Comparison of ENCODE assay signal across 10 cellular contexts in the genomic region with DNA sequence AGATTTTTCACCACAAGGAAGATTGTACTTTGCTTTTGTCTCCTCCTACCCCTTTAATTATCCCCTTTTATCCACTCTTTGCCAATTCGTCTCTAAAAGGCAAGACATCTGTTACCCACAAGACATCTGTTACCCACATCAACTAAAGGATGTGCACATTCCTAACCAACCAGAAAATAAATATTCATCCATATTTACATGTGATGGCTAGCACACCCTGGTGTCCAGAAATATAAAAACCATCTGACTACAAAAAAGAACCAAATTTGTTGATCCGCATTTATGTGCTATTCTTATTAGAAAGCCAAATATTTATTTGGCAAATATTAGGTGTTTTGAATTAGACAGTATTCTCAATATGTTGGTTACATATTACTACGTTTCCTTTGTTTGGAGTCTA. TPM values are rescaled to one million over a fixed set of nuclear protein-coding genes. Genes with fewer than 3 reads are reported as not detected.
DNase-seq lines count a peak whose midpoint lies in the region; TF ChIP-seq lines count a peak whose summit lies in the region.
"Had no signal": no experiment of that assay in that cellular context is flagged by ENCODE, and none has a peak within 500 bp of the region (broad histone marks: within the 10 kb centered on the region; RNA-seq: fewer than 3 reads in every experiment).

No MANE protein-coding gene starts in this region.

- no peaks in the 10 kb centered on the region for H3K9me2 ChIP-seq in OCI-LY1 (ENCODE audit: low read depth, low read length)

- H2AFZ ChIP-seq in OCI-LY1 (ENCODE audit: low read length): no peak overlapping the region

- H3K79me2 ChIP-seq in OCI-LY1 (ENCODE audit: insufficient read depth, low read length): no peaks in the 10 kb centered on the region

- H3K9me3 ChIP-seq in cardiac muscle cell (ENCODE audit: low read depth) (no peaks in the 10 kb centered on the region), OCI-LY1 (ENCODE audit: low read length) (no peaks in the 10 kb centered on the region), WERI-Rb-1 (ENCODE audit: severe bottlenecking) (no peaks in the 10 kb centered on the region), suprapubic skin (no peaks in the 10 kb centered on the region)
- H3K9me3 ChIP-seq: gastrocnemius medialis had no signal

- H3K4me1 ChIP-seq in cardiac muscle cell (ENCODE audit: low read depth) (no peaks in the 10 kb centered on the region), OCI-LY1 (ENCODE audit: insufficient read depth, low read length, severe bottlenecking) (no peaks in the 10 kb centered on the region), suprapubic skin (no peaks in the 10 kb centered on the region)
- H3K4me1 ChIP-seq: gastrocnemius medialis had no signal

- H3K4me3 ChIP-seq in cardiac muscle cell: no peak overlapping the region
- H3K4me3 ChIP-seq in OCI-LY1 (ENCODE audit: low read depth, low read length, poor library complexity, severe bottlenecking): no peak overlapping the region
- no peak overlapping the region for H3K4me3 ChIP-seq in fibroblast of pulmonary artery (replicated peaks; ENCODE audit: low read depth, low read length)
- H3K4me3 ChIP-seq in WERI-Rb-1 (ENCODE audit: low read depth, low read length): no peak overlapping the region
- no peak overlapping the region for H3K4me3 ChIP-seq in suprapubic skin
- H3K4me3 ChIP-seq: gastrocnemius medialis had no signal

- H3K27ac ChIP-seq in cardiac muscle cell (no peak overlapping the region), OCI-LY1 (ENCODE audit: low read depth, low read length, poor library complexity, severe bottlenecking) (no peak overlapping the region), temporal lobe (ENCODE audit: low read depth, low read length) (peak overlapping the region; percentile 75), WERI-Rb-1 (no peak overlapping the region), suprapubic skin (no peak overlapping the region)
- H3K27ac ChIP-seq: gastrocnemius medialis had no signal

- no peak overlapping the region for H3K9ac ChIP-seq in OCI-LY1 (ENCODE audit: low read length)

- H3K27me3 ChIP-seq in cardiac muscle cell (peaks cover 30% of the 10 kb centered on the region), OCI-LY1 (ENCODE audit: insufficient read depth, low read length) (peaks cover 4% of the 10 kb centered on the region; the same call in 1 of the 2 replicates), WERI-Rb-1 (ENCODE audit: insufficient read depth, low read depth, severe bottlenecking) (no peaks in the 10 kb centered on the region), suprapubic skin (peaks cover 8% of the 10 kb centered on the region)

- WGBS in suprapubic skin: 43% methylated on average over 3 of the region's 3 CpGs

- H3F3A ChIP-seq in OCI-LY1 (ENCODE audit: insufficient read depth, low read length): no peaks in the 10 kb centered on the region

- H3K4me2 ChIP-seq in OCI-LY1 (ENCODE audit: low read length): no peak overlapping the region

- TF ChIP-seq CTCF in cardiac muscle cell (IDR thresholded peaks at IDR 0.05; ENCODE audit: low read depth, low read length): peak; percentile 30
- peak; percentile 39; the same call in 1 of the 2 replicates for TF ChIP-seq CTCF in OCI-LY1 (IDR thresholded peaks at IDR 0.05; ENCODE audit: low read length)
- peak; percentile 30 for TF ChIP-seq CTCF in fibroblast of pulmonary artery (IDR thresholded peaks at IDR 0.05; ENCODE audit: low read length, missing control alignments)
- no peak for TF ChIP-seq CTCF in WERI-Rb-1 (IDR thresholded peaks at IDR 0.05; ENCODE audit: low read depth, low read length)
- no peak for TF ChIP-seq CTCF in suprapubic skin (IDR thresholded peaks at IDR 0.05)

- peak in 1 of 2 donors; percentile 21 for DNase-seq in cardiac muscle cell (ENCODE audit: low read depth in 1 of 2, low spot score in 1 of 2)
- no peak for DNase-seq in cardiac septum (ENCODE audit: low spot score)
- DNase-seq in fibroblast of pulmonary artery (ENCODE audit: low read depth): peak; percentile 29
- DNase-seq in HUDEP-2 (lab: John Stamatoyannopoulos, UW; ENCODE audit: unreplicated experiment in 76 of 76): no peak
- no peak for DNase-seq in WERI-Rb-1
- no peak for DNase-seq in suprapubic skin (ENCODE audit: low spot score in 2 of 2)
- DNase-seq: activated CD8-positive, alpha-beta memory T cell treated with anti-CD3 and anti-CD28 coated beads for 24 hours; gastrocnemius medialis had no signal

- H3K36me3 ChIP-seq in cardiac muscle cell (no peaks in the 10 kb centered on the region), OCI-LY1 (ENCODE audit: insufficient read depth, low read length) (no peaks in the 10 kb centered on the region), WERI-Rb-1 (no peaks in the 10 kb centered on the region), suprapubic skin (no peaks in the 10 kb centered on the region)
- H3K36me3 ChIP-seq: gastrocnemius medialis had no signal

- no peaks in the 10 kb centered on the region for H4K20me1 ChIP-seq in OCI-LY1 (ENCODE audit: insufficient read depth, low read length)

- no peak for TF ChIP-seq POLR2A in suprapubic skin (IDR thresholded peaks at IDR 0.05)

- TF ChIP-seq EP300 in suprapubic skin (IDR thresholded peaks at IDR 0.05): no peak

- intact Hi-C loops in cardiac septum (cut with DNase I): loop anchor here (10.0 kb wide), 2 partner anchors 98 to 288 kb away; no protein-coding TSS in a partner anchor

RNA-seq across cellular contexts. Expression of a gene that starts 35.7 kb away (rescaled TPM):
- 0.04 and 0.09 TPM in 2 replicates for total RNA-seq in cardiac muscle cell
- not detected in 2 replicates for polyA plus RNA-seq in cardiac muscle cell
- 0.59 TPM for total RNA-seq in cardiac septum
- total RNA-seq in temporal lobe: 4.2 TPM
- 1 to 10 TPM in 2 of 4 donors, under 1 TPM in 2; 0.44 to 1.9 (median 0.92) TPM for total RNA-seq in suprapubic skin

Comparison
In these comparisons a context has a peak if more than half of its experiments do, and no peak if none do; other contexts are left out.
1. CTCF ChIP-seq: peak in cardiac muscle cell (single experiment), OCI-LY1 (single experiment) and fibroblast of pulmonary artery (single experiment); none in WERI-Rb-1 (single experiment) and suprapubic skin (0 of 2).